ENCODE assay signal across 10 cellular contexts in genomic region chr4:82043809-82044137, GRCh38.
DNase-seq lines count a peak whose midpoint lies in the region; ATAC-seq, FAIRE-seq and TF ChIP-seq lines count a peak whose summit lies in the region.
"Had no signal": no experiment of that assay in that cellular context is flagged by ENCODE, and none has a peak within 500 bp of the region (broad histone marks: within the 10 kb centered on the region; RNA-seq: fewer than 3 reads in every experiment).

No MANE protein-coding gene starts in this region.

- no peaks in the 10 kb centered on the region for H3K9me3 ChIP-seq in HEK293 (ENCODE audit: control insufficient read depth, insufficient read depth, low read depth, low read length)
- no peaks in the 10 kb centered on the region for H3K9me3 ChIP-seq in adipocyte (ENCODE audit: control insufficient read depth, low read length)
- no peaks in the 10 kb centered on the region for H3K9me3 ChIP-seq in HepG2 (ENCODE audit: low read length)
- H3K9me3 ChIP-seq in small intestine (ENCODE audit: control insufficient read depth, low read depth), result no peaks in the 10 kb centered on the region

- POLR2A ChIA-PET in HEK293 (lab: Yijun Ruan, JAX) (no interaction called here), HepG2 (lab: Yijun Ruan, JAX) (no interaction called here)

- no peak for TF ChIP-seq RAD21 in HepG2 (CRISPR knock-in tag; IDR thresholded peaks at IDR 0.05)

- H3K27me3 ChIP-seq in adipocyte (replicated peaks; ENCODE audit: control insufficient read depth, insufficient read depth, low read length), result peaks cover 21% of the 10 kb centered on the region
- H3K27me3 ChIP-seq in HepG2 (ENCODE audit: control insufficient read depth in 1 of 2, insufficient read depth in 2 of 2, low read length in 2 of 2), result peaks cover 4 to 39% of the 10 kb centered on the region in 2 experiments; a peak in 3 of 5 replicates
- peaks cover 4 to 16% of the 10 kb centered on the region in 2 donors for H3K27me3 ChIP-seq in small intestine (ENCODE audit: control insufficient read depth in 2 of 2, insufficient read depth in 2 of 2, low read length in 2 of 2)

- H2AFZ ChIP-seq in HepG2 (ENCODE audit: low read length), result no peak overlapping the region

- H3K79me2 ChIP-seq in HepG2 (ENCODE audit: insufficient read depth, low read length), result no peaks in the 10 kb centered on the region

- BruUV-seq in HepG2 (replicated peaks; lab: Mats Ljungman, UMichigan), result no TSS peak

- H3K27ac ChIP-seq in HEK293 (ENCODE audit: extremely low read depth, low read depth, low read length) (no peak overlapping the region; the same call in 1 of the 2 replicates), HepG2 (ENCODE audit: extremely low read length, insufficient read depth, low read length) (no peak overlapping the region), small intestine (ENCODE audit: low read depth in 1 of 2, low read length in 1 of 2) (no peak overlapping the region)

- H3K4me3 ChIP-seq in HEK293 (ENCODE audit: low read depth, low read length), result peak overlapping the region; percentile 33
- H3K4me3 ChIP-seq in adipocyte (ENCODE audit: low read length), result peak overlapping the region; percentile 73
- H3K4me3 ChIP-seq in HepG2 (replicated peaks in 1 of 3; ENCODE audit: insufficient read depth in 1 of 3, low read depth in 2 of 3, low read length in 3 of 3), result peak overlapping the region in 1 of 3 experiments; percentile 16; a peak in 2 of 6 replicates
- H3K4me3 ChIP-seq in small intestine (ENCODE audit: low read depth in 1 of 2, low read length in 2 of 2), result peak overlapping the region in 1 of 2 donors; percentile 52

- H3K4me1 ChIP-seq in HEK293 (ENCODE audit: control insufficient read depth, insufficient read depth, low read length) (no peaks in the 10 kb centered on the region), adipocyte (ENCODE audit: control insufficient read depth, insufficient read depth, low read length) (peaks cover 3% of the 10 kb centered on the region), HepG2 (ENCODE audit: insufficient read depth, low read length) (peaks cover 12% of the 10 kb centered on the region), small intestine (ENCODE audit: control insufficient read depth in 2 of 2, insufficient read depth in 1 of 2, low read depth in 1 of 2, low read length in 1 of 2) (no peaks in the 10 kb centered on the region)

- no peak for TF ChIP-seq POLR2A in HepG2 (IDR thresholded peaks at IDR 0.05; ENCODE audit: insufficient read depth in 1 of 2, low read depth in 2 of 2, low read length in 2 of 2)

- H3K4me2 ChIP-seq in HepG2 (ENCODE audit: low read depth, low read length), result peak overlapping the region; percentile 45; the same call in 1 of the 2 replicates

- DNase-seq in adipocyte (ENCODE audit: low read depth), result no peak
- no peak for DNase-seq in HepG2 (ENCODE audit: low spot score)
- DNase-seq in small intestine, result peak; percentile 2
- DNase-seq in kidney glomerular epithelial cell (lab: John Stamatoyannopoulos, UW), result no peak
- DNase-seq in ureter (ENCODE audit: low spot score), result no peak
- no peak for DNase-seq in sciatic nerve (ENCODE audit: low spot score)
- DNase-seq: GDM1, NCI-H1436 treated with DMSO at 0.1 percent for 48 hours had no signal

- 10% methylated on average over 2 of the region's 18 CpGs for WGBS in HepG2 (ENCODE audit: low lambda C conversion rate)
- 1 to 8% (median 3%) methylated on average over 17 to 18 of the region's 18 CpGs for WGBS in small intestine, 3 donors

- ATAC-seq in HepG2, result no peak
- ATAC-seq in GM19328 (IDR thresholded peaks at IDR 0.05; ENCODE audit: unreplicated experiment), result no peak
- ATAC-seq in sciatic nerve, result no peak

- no peak for TF ChIP-seq CTCF in HEK293 (tag by site-specific recombination; IDR thresholded peaks at IDR 0.05)
- TF ChIP-seq CTCF in HepG2 (CRISPR knock-in tag; IDR thresholded peaks at IDR 0.05), result no peak

- no peak overlapping the region for H3K9ac ChIP-seq in adipocyte (ENCODE audit: low read length)
- H3K9ac ChIP-seq in HepG2 (ENCODE audit: insufficient read depth, low read depth, low read length), result no peak overlapping the region

- in situ Hi-C loops in HepG2 (cut with HindIII; ENCODE audit: extremely low pct_ligation_motif_present, low pct_unique_long_range_greater_than_20kb), result no loop called here

- H4K20me1 ChIP-seq in HepG2 (ENCODE audit: insufficient read depth, low read length), result no peaks in the 10 kb centered on the region

- intact Hi-C loops in HepG2 (cut with micrococcal nuclease; ENCODE audit: unreplicated experiment), result loop anchor here (5.0 kb wide), 1 partner anchor 126 kb away; no protein-coding TSS in a partner anchor
- intact Hi-C loops in sciatic nerve (cut with DNase I), result no loop called here

- CTCF ChIA-PET in HEK293 (lab: Yijun Ruan, JAX) (interaction anchor here (1.5 kb wide), 1 partner anchor 576 kb away, joined by 4 read pairs; no protein-coding TSS in a partner anchor), HepG2 (lab: Yijun Ruan, JAX; ENCODE audit: low intra/inter-chr PET ratio, low total read pairs) (no interaction called here)

- H3K36me3 ChIP-seq in HEK293 (ENCODE audit: control insufficient read depth in 2 of 2, insufficient read depth in 1 of 2, low read length in 2 of 2), result no peaks in the 10 kb centered on the region
- no peaks in the 10 kb centered on the region for H3K36me3 ChIP-seq in adipocyte (ENCODE audit: control insufficient read depth, insufficient read depth, low read length, severe bottlenecking)
- no peaks in the 10 kb centered on the region for H3K36me3 ChIP-seq in HepG2 (replicated peaks in 1 of 2; ENCODE audit: control insufficient read depth in 1 of 2, insufficient read depth in 2 of 2, low read length in 2 of 2)
- H3K36me3 ChIP-seq in small intestine (ENCODE audit: control insufficient read depth in 2 of 2, insufficient read depth in 2 of 2, low read length in 2 of 2), result no peaks in the 10 kb centered on the region

- TF ChIP-seq EP300 in HepG2 (IDR thresholded peaks at IDR 0.05; ENCODE audit: low read depth in 2 of 2, low read length in 2 of 2) (no peak), HepG2 (CRISPR knock-in tag; IDR thresholded peaks at IDR 0.05; ENCODE audit: borderline replicate concordance) (no peak)

- FAIRE-seq in HepG2 (lab: Jason Lieb, UNC) (no peak), small intestine (lab: Jason Lieb, UNC) (no peak)

TF ChIP-seq in HEK293, 187 proteins besides CTCF, POLR2A, EP300 and RAD21:
- 0 out of 2 replicates have a peak, but pooled peaks have one; percentile 11 for TF ChIP-seq ZNF335 (tag by site-specific recombination; conservative IDR thresholded peaks at IDR 0.05)
- no peak for TF ChIP-seq ZNF704 (tag by site-specific recombination; IDR thresholded peaks at IDR 0.05)
- no peak for TF ChIP-seq ZNF544 (tag by site-specific recombination; IDR thresholded peaks at IDR 0.05)
- no peak for TF ChIP-seq ZNF514 (tag by site-specific recombination; IDR thresholded peaks at IDR 0.05)
- TF ChIP-seq OVOL3 (tag by site-specific recombination; IDR thresholded peaks at IDR 0.05), result no peak
- TF ChIP-seq INSM2 (tag by site-specific recombination; IDR thresholded peaks at IDR 0.05), result no peak

TF ChIP-seq in HepG2, 621 proteins besides CTCF, POLR2A, EP300 and RAD21 (continues in another document):
- no peak for TF ChIP-seq ATF5 (CRISPR knock-in tag; IDR thresholded peaks at IDR 0.05; ENCODE audit: low read depth)
- no peak for TF ChIP-seq ZNF782 (CRISPR knock-in tag; IDR thresholded peaks at IDR 0.05; ENCODE audit: borderline replicate concordance)
- no peak for TF ChIP-seq FOXO1 (CRISPR knock-in tag; IDR thresholded peaks at IDR 0.05)
- no peak for TF ChIP-seq ZNF441 (CRISPR knock-in tag; IDR thresholded peaks at IDR 0.05; ENCODE audit: borderline replicate concordance)
- no peak for TF ChIP-seq ZNF564 (CRISPR knock-in tag; IDR thresholded peaks at IDR 0.05)
- no peak for TF ChIP-seq ZMYM4 (CRISPR knock-in tag; IDR thresholded peaks at IDR 0.05)
- TF ChIP-seq ATF7-NPFF (CRISPR knock-in tag; IDR thresholded peaks at IDR 0.05; ENCODE audit: low read depth), result no peak
- TF ChIP-seq TAF15 (IDR thresholded peaks at IDR 0.05; ENCODE audit: low read depth, low read length, poor library complexity, severe bottlenecking), result no peak
- no peak for TF ChIP-seq TSC22D2 (CRISPR knock-in tag; IDR thresholded peaks at IDR 0.05; ENCODE audit: borderline replicate concordance)
- TF ChIP-seq FOSL1 (CRISPR knock-in tag; IDR thresholded peaks at IDR 0.05; ENCODE audit: borderline replicate concordance), result no peak
- TF ChIP-seq ZFP36L2 (CRISPR knock-in tag; IDR thresholded peaks at IDR 0.05), result no peak
- TF ChIP-seq PAXIP1 (CRISPR knock-in tag; conservative IDR thresholded peaks at IDR 0.05), result no peak

Comparison
In these comparisons a context has a peak if more than half of its experiments do, and no peak if none do; other contexts are left out.
1. Of the 63 proteins assayed by ChIP-seq in both HepG2 and HEK293: peak only in HepG2: none; only in HEK293: ZNF335; in both: none; in neither: 62.